16 cellular contexts compared by ENCODE assay signal in the genomic region with DNA sequence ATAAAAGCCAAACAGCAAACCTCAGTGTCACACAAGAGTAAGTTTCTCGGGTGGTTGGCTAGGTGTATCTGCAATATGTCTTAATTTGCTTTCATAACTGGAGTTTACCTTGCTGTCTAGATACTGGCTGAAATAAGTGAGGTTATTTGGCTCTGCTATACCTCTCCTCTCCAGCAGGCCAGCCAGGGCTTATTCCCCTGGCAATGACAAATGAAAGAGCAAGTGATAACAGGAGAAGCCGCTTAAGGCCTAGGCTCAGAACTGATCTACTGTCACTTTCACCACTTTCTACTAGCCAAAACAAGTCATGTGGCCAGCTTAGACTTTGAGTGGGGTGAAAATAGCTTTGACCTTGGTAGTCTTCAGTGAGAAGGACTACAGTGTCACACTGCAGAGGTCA. TPM values are rescaled to one million over a fixed set of nuclear protein-coding genes. Genes with fewer than 3 reads are reported as not detected.
A peak's percentile ranks its signal among the peaks of the same experiment; 100 is the strongest.
DNase-seq lines count a peak whose midpoint lies in the region; ATAC-seq and TF ChIP-seq lines count a peak whose summit lies in the region.
"Had no signal": no experiment of that assay in that cellular context is flagged by ENCODE, and none has a peak within 500 bp of the region (broad histone marks: within the 10 kb centered on the region; RNA-seq: fewer than 3 reads in every experiment).

No MANE protein-coding gene starts in this region.

- H3K4me1 Mint-ChIP-seq in CD4-positive, alpha-beta T cell (ENCODE audit: low read depth), result no peaks in the 10 kb centered on the region
- H3K4me1 Mint-ChIP-seq: activated naive CD4-positive, alpha-beta T cell treated with anti-CD3 and anti-CD28 coated beads, Interleukin-2, amount 50 U/mL, for 24 hours; central memory CD8-positive, alpha-beta T cell had no signal

- POLR2A ChIA-PET in CD4-positive, alpha-beta T cell (lab: Charles Lee), result no interaction called here

- no peaks in the 10 kb centered on the region for H3K36me3 Mint-ChIP-seq in CD4-positive, alpha-beta T cell (ENCODE audit: low read depth)
- H3K36me3 Mint-ChIP-seq: activated naive CD4-positive, alpha-beta T cell treated with anti-CD3 and anti-CD28 coated beads, Interleukin-2, amount 50 U/mL, for 24 hours had no signal

- ATAC-seq in right cardiac atrium, result no peak
- peak; percentile 50 for ATAC-seq in HG03103 (IDR thresholded peaks at IDR 0.05; ENCODE audit: low read depth, unreplicated experiment)
- ATAC-seq in CD4-positive, alpha-beta T cell (ENCODE audit: poor library complexity), result no peak

- CTCF ChIA-PET in CD4-positive, alpha-beta T cell (lab: Charles Lee), result no interaction called here

- H3K9me3 Mint-ChIP-seq in CD4-positive, alpha-beta T cell, result peaks cover 3% of the 10 kb centered on the region
- H3K9me3 Mint-ChIP-seq: activated naive CD4-positive, alpha-beta T cell treated with anti-CD3 and anti-CD28 coated beads, Interleukin-2, amount 50 U/mL, for 24 hours had no signal

- no peak overlapping the region for H3K4me3 Mint-ChIP-seq in CD4-positive, alpha-beta T cell
- H3K4me3 Mint-ChIP-seq: activated naive CD4-positive, alpha-beta T cell treated with anti-CD3 and anti-CD28 coated beads, Interleukin-2, amount 50 U/mL, for 24 hours; central memory CD8-positive, alpha-beta T cell had no signal

- H3K27ac ChIP-seq in left ventricle myocardium inferior (replicated peaks) (no peak overlapping the region), right cardiac atrium (ENCODE audit: low read length) (no peak overlapping the region)
- no peak overlapping the region for H3K27ac ChIP-seq in CD4-positive, alpha-beta T cell (ENCODE audit: low read depth, low read length)
- H3K27ac ChIP-seq: thyroid gland had no signal

- no peaks in the 10 kb centered on the region for H3K36me3 ChIP-seq in left ventricle myocardium inferior
- H3K36me3 ChIP-seq: thyroid gland had no signal

- TF ChIP-seq CTCF in left ventricle myocardium inferior (IDR thresholded peaks at IDR 0.05; ENCODE audit: borderline replicate concordance) (peak; percentile 15), retinal pigment epithelial cell (conservative IDR thresholded peaks at IDR 0.05; ENCODE audit: low read depth, low read length) (peak; percentile 38)
- TF ChIP-seq CTCF in CD4-positive, alpha-beta T cell (IDR thresholded peaks at IDR 0.05), result no peak

- no peak overlapping the region for H3K4me3 ChIP-seq in left ventricle myocardium inferior
- H3K4me3 ChIP-seq in right cardiac atrium (ENCODE audit: low read length), result no peak overlapping the region
- no peak overlapping the region for H3K4me3 ChIP-seq in retinal pigment epithelial cell (ENCODE audit: low read length)
- H3K4me3 ChIP-seq: thyroid gland had no signal

- no peaks in the 10 kb centered on the region for H3K27me3 ChIP-seq in left ventricle myocardium inferior (ENCODE audit: low read depth)
- no peaks in the 10 kb centered on the region for H3K27me3 ChIP-seq in right cardiac atrium (ENCODE audit: control insufficient read depth, insufficient read depth)
- H3K27me3 ChIP-seq in CD4-positive, alpha-beta T cell (ENCODE audit: control insufficient read depth, insufficient read depth, low read length), result no peaks in the 10 kb centered on the region
- H3K27me3 ChIP-seq: thyroid gland had no signal

- H3K9me3 ChIP-seq in left ventricle myocardium inferior (replicated peaks), result no peaks in the 10 kb centered on the region
- no peaks in the 10 kb centered on the region for H3K9me3 ChIP-seq in right cardiac atrium (ENCODE audit: control insufficient read depth, low read length)
- no peaks in the 10 kb centered on the region for H3K9me3 ChIP-seq in CD4-positive, alpha-beta T cell (ENCODE audit: control insufficient read depth, low read length)
- H3K9me3 ChIP-seq: thyroid gland had no signal

- DNase-seq in left ventricle myocardium inferior (no peak), right cardiac atrium (no peak), amniotic epithelial cell (ENCODE audit: low read depth) (peak; percentile 35), retinal pigment epithelial cell (ENCODE audit: low read depth) (no peak), HUDEP-2 (lab: John Stamatoyannopoulos, UW; ENCODE audit: unreplicated experiment in 76 of 76) (no peak)
- no peak for DNase-seq in CD4-positive, alpha-beta T cell
- DNase-seq in stimulated activated naive CD4-positive, alpha-beta T cell treated with Interleukin-2 at 50 U/mL for 16 hours (lab: John Stamatoyannopoulos, UW), result no peak
- DNase-seq: Calu3, head of caudate nucleus, kidney, posterior cingulate gyrus, thyroid gland had no signal

- WGBS in right cardiac atrium, result 71% methylated on average over 2 of the region's 2 CpGs

- no peak overlapping the region for H3K27ac Mint-ChIP-seq in CD4-positive, alpha-beta T cell
- H3K27ac Mint-ChIP-seq: activated naive CD4-positive, alpha-beta T cell treated with anti-CD3 and anti-CD28 coated beads, Interleukin-2, amount 50 U/mL, for 24 hours had no signal

- H3K27me3 Mint-ChIP-seq in CD4-positive, alpha-beta T cell, result no peaks in the 10 kb centered on the region

- intact Hi-C loops in left ventricle myocardium inferior (cut with micrococcal nuclease) (no loop called here), right cardiac atrium (cut with DNase I) (no loop called here)
- intact Hi-C loops in CD4-positive, alpha-beta T cell (cut with DNase I, micrococcal nuclease), result no loop called here

- H3K4me1 ChIP-seq in left ventricle myocardium inferior, result peaks cover 5% of the 10 kb centered on the region
- no peaks in the 10 kb centered on the region for H3K4me1 ChIP-seq in right cardiac atrium (ENCODE audit: control insufficient read depth, insufficient read depth, low read length)

RNA-seq across cellular contexts. Expression of a gene that starts 4.8 kb away (rescaled TPM):
- total RNA-seq in left ventricle myocardium inferior (not detected), right cardiac atrium (not detected)
- polyA plus RNA-seq in right cardiac atrium, result 0.07 TPM
- not detected for total RNA-seq in CD4-positive, alpha-beta T cell
- total RNA-seq: Calu3, kidney, thyroid gland had no signal
- polyA plus RNA-seq: AG04450 had no signal

RNA-seq across cellular contexts. Expression of a gene that starts 42.3 kb away (rescaled TPM):
- total RNA-seq in left ventricle myocardium inferior, result 0.27 TPM
- under 1 TPM; 0.08 to 0.89 (median 0.44) TPM for total RNA-seq in right cardiac atrium
- 0.05 TPM for polyA plus RNA-seq in right cardiac atrium
- total RNA-seq in CD4-positive, alpha-beta T cell, result not detected
